ENCODE assay signal across 8 cellular contexts in the genomic region with DNA sequence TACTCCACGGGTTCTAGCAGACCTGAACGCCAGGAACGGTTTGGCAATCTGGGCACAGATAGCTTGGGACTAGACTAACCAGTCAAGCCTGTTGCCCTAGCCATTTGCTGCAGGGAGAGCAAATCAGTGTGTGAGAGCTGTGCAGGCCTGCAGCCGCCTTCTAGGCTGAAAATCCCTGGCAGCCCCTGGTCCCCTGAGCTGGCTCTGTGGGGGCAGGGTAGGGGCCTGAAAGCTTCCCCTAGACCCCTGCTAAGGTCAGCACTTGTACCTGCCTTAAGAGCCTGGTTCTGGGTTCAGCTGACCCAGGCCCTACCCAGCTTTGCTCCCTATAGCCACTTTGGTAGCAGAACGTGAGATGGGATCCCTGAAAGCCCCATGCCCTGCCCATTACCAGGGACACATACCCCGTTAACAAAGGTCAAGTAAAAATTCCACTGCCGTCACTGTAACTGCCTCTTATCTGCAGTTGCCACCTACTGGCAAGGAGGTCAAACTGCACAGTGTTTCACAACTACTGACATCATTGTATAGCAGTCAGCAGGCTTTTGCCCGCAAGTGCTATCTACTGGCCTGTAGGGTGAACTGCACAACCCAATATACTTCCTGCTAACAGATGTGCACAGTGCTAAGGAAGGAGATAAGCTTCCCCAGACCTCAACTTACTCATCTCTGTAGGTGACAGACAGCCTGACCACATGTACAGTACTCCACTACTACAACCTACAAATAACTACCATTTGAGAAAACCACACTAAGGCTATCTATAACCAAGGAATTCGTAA.
DNase-seq lines count a peak whose midpoint lies in the region; ATAC-seq, FAIRE-seq and TF ChIP-seq lines count a peak whose summit lies in the region.

No MANE protein-coding gene starts in this region.

- no peaks in the 10 kb centered on the region for H3K27me3 ChIP-seq in GM12878 (replicated peaks in 1 of 2; ENCODE audit: control insufficient read depth in 2 of 2, insufficient read depth in 2 of 2, low read length in 1 of 2)
- no peaks in the 10 kb centered on the region for H3K27me3 ChIP-seq in lower lobe of right lung (ENCODE audit: low read depth)
- H3K27me3 ChIP-seq in upper lobe of left lung: no peaks in the 10 kb centered on the region

- SMC1A ChIA-PET in GM12878 (lab: Charles Lee; ENCODE audit: uncharacterized antibody, unreplicated experiment): interaction anchor here (0.7 to 3.3 kb wide), 17 partner anchors 9 to 413 kb away, joined by 3 to 17 read pairs (median 4); no protein-coding TSS in a partner anchor

- peaks cover 2% of the 10 kb centered on the region; the same call in 2 of the 3 replicates for H3K9me3 ChIP-seq in GM12878 (replicated peaks; ENCODE audit: control insufficient read depth, insufficient read depth, low read length)
- H3K9me3 ChIP-seq in lower lobe of right lung: no peaks in the 10 kb centered on the region
- H3K9me3 ChIP-seq in upper lobe of left lung: peaks cover 0 to 8% (median 0%) of the 10 kb centered on the region in 4 donors

- no TSS peak for BruUV-seq in GM12878 (replicated peaks; lab: Mats Ljungman, UMichigan)

- in situ Hi-C loops in GM12878 (cut with MboI): no loop called here

- TF ChIP-seq POLR2A in GM12878 (IDR thresholded peaks at IDR 0.05; ENCODE audit: low read depth, low read length): no peak
- TF ChIP-seq POLR2A in upper lobe of left lung (IDR thresholded peaks at IDR 0.05): no peak

- intact Hi-C loops in GM12878 (cut with micrococcal nuclease; ENCODE audit: unreplicated experiment) (loop anchor here (1.0 to 5.0 kb wide), 5 partner anchors 47 to 495 kb away; no protein-coding TSS in a partner anchor), lower lobe of right lung (cut with DNase I) (no loop called here)

- H4K20me1 ChIP-seq in GM12878 (ENCODE audit: control insufficient read depth, insufficient read depth): no peaks in the 10 kb centered on the region

- no peak overlapping the region for H3K27ac ChIP-seq in GM12878 (ENCODE audit: control insufficient read depth, insufficient read depth)
- no peak overlapping the region for H3K27ac ChIP-seq in lower lobe of right lung
- no peak overlapping the region for H3K27ac ChIP-seq in upper lobe of left lung

- H3K79me2 ChIP-seq in GM12878 (ENCODE audit: control insufficient read depth, insufficient read depth, low read length): no peaks in the 10 kb centered on the region

- CTCF ChIA-PET in GM12878 (lab: Yijun Ruan, JAX): interaction anchor here (0.5 to 3.8 kb wide), 42 partner anchors 9 to 622 kb away, joined by 3 to 25 read pairs (median 4); no protein-coding TSS in a partner anchor

- 34% methylated on average over 9 of the region's 9 CpGs for WGBS in GM12878 (ENCODE audit: insufficient coverage, insufficient replicate concordance, low lambda C conversion rate, missing lambda C conversion rate)
- WGBS in upper lobe of left lung, 2 donors: 45 to 66% methylated on average over 7 of the region's 9 CpGs

- DNase-seq in GDM1 (lab: John Stamatoyannopoulos, UW): peak; percentile 40
- peak; percentile 58 for DNase-seq in HT-29 (ENCODE audit: low spot score)
- peak; percentile 32 for DNase-seq in SW480 (ENCODE audit: low spot score)
- DNase-seq in GM12878 (ENCODE audit: low read depth, low spot score): peak; percentile 74
- no peak for DNase-seq in lower lobe of right lung
- DNase-seq in upper lobe of left lung: peak in 1 of 2 donors; percentile 23
- no peak for DNase-seq in NCI-H2196 treated with DMSO at 0.1 percent for 48 hours (lab: John Stamatoyannopoulos, UW; ENCODE audit: unreplicated experiment)

- H3K4me2 ChIP-seq in GM12878 (ENCODE audit: control insufficient read depth, insufficient read depth): no peak overlapping the region

- peak; percentile 72 for TF ChIP-seq RAD21 in GM12878 (IDR thresholded peaks at IDR 0.05; ENCODE audit: insufficient read depth, low read depth, low read length)

- H3K4me3 ChIP-seq in GM12878: 0 out of 2 replicates have a peak overlapping the region, but pooled peaks have one; percentile 19
- no peak overlapping the region for H3K4me3 ChIP-seq in lower lobe of right lung
- no peak overlapping the region for H3K4me3 ChIP-seq in upper lobe of left lung

- peaks cover 2% of the 10 kb centered on the region; the same call in 1 of the 2 replicates for H3K4me1 ChIP-seq in GM12878 (ENCODE audit: control insufficient read depth, insufficient read depth, low read length)
- no peaks in the 10 kb centered on the region for H3K4me1 ChIP-seq in lower lobe of right lung
- H3K4me1 ChIP-seq in upper lobe of left lung: no peaks in the 10 kb centered on the region

- H2AFZ ChIP-seq in GM12878 (ENCODE audit: control insufficient read depth, low read depth, low read length): no peak overlapping the region; the same call in 1 of the 2 replicates

- ATAC-seq in GM21526 (IDR thresholded peaks at IDR 0.05; ENCODE audit: low FRiP score, unreplicated experiment): peak; percentile 99
- peak; percentile 100 for ATAC-seq in GM12878
- peak; percentile 65 to 79 for ATAC-seq in lower lobe of right lung
- peak; percentile 63 to 71 for ATAC-seq in upper lobe of left lung (ENCODE audit: low FRiP score in 2 of 2)

- POLR2A ChIA-PET in GM12878 (lab: Charles Lee): interaction anchor here (0.6 to 1.1 kb wide), 2 partner anchors 35 to 163 kb away, joined by 3 read pairs; no protein-coding TSS in a partner anchor

- H3K36me3 ChIP-seq in GM12878 (ENCODE audit: control insufficient read depth in 2 of 2, insufficient read depth in 2 of 2, low read length in 1 of 2) (no peaks in the 10 kb centered on the region), lower lobe of right lung (no peaks in the 10 kb centered on the region), upper lobe of left lung (no peaks in the 10 kb centered on the region)

- TF ChIP-seq EP300 in GM12878 (IDR thresholded peaks at IDR 0.05; ENCODE audit: borderline replicate concordance in 1 of 2, control insufficient read depth in 1 of 2, low read depth in 2 of 2, low read length in 2 of 2): no peak
- no peak for TF ChIP-seq EP300 in upper lobe of left lung (IDR thresholded peaks at IDR 0.05)

- TF ChIP-seq CTCF in GM12878 (IDR thresholded peaks at IDR 0.05 in 2 of 3, conservative IDR thresholded peaks at IDR 0.05 in 1 of 3; ENCODE audit: control insufficient read depth in 2 of 3, extremely low read depth in 1 of 3, insufficient read depth in 1 of 3, low read depth in 3 of 3, low read length in 3 of 3) (peak; percentile 62 to 98 (median 81)), lower lobe of right lung (IDR thresholded peaks at IDR 0.05) (peak; percentile 39), upper lobe of left lung (IDR thresholded peaks at IDR 0.05) (peak in 5 of 6 experiments; percentile 20 to 64 (median 54))

- peak; percentile 96 for FAIRE-seq in GM12878 (lab: Jason Lieb, UNC)

- H3K9ac ChIP-seq in GM12878 (ENCODE audit: control insufficient read depth, insufficient read depth, low read length): no peak overlapping the region

- RAD21 ChIA-PET in GM12878 (lab: Charles Lee; ENCODE audit: unreplicated experiment): interaction anchor here (0.6 to 3.1 kb wide), 9 partner anchors 10 to 512 kb away, joined by 3 to 14 read pairs (median 3); no protein-coding TSS in a partner anchor

TF ChIP-seq in GM12878, 131 proteins besides CTCF, POLR2A, EP300 and RAD21 (continues in another document):
- TF ChIP-seq MTA3 (IDR thresholded peaks at IDR 0.05; ENCODE audit: borderline replicate concordance, low read length) (peak; percentile 57; the same call in 1 of the 2 replicates), CREM (IDR thresholded peaks at IDR 0.05; ENCODE audit: low read depth) (no peak), ZBED1 (IDR thresholded peaks at IDR 0.05; ENCODE audit: borderline replicate concordance) (no peak), MEF2A (IDR thresholded peaks at IDR 0.05; ENCODE audit: insufficient read depth, low read depth, low read length) (no peak), YBX1 (IDR thresholded peaks at IDR 0.05) (no peak), BHLHE40 (IDR thresholded peaks at IDR 0.05; ENCODE audit: borderline replicate concordance in 1 of 2, low read depth in 2 of 2, low read length in 1 of 2) (0 out of 4 replicates have a peak, but pooled peaks of 1 of the 2 experiments have one; percentile 2), IKZF1 (conservative IDR thresholded peaks at IDR 0.05) (peak; percentile 30; the same call in 1 of the 2 replicates), DPF2 (IDR thresholded peaks at IDR 0.05) (no peak), MYB (IDR thresholded peaks at IDR 0.05; ENCODE audit: borderline replicate concordance, low read depth, low read length) (no peak), FOXK2 (IDR thresholded peaks at IDR 0.05) (no peak)
- TF ChIP-seq, protein P1, sequence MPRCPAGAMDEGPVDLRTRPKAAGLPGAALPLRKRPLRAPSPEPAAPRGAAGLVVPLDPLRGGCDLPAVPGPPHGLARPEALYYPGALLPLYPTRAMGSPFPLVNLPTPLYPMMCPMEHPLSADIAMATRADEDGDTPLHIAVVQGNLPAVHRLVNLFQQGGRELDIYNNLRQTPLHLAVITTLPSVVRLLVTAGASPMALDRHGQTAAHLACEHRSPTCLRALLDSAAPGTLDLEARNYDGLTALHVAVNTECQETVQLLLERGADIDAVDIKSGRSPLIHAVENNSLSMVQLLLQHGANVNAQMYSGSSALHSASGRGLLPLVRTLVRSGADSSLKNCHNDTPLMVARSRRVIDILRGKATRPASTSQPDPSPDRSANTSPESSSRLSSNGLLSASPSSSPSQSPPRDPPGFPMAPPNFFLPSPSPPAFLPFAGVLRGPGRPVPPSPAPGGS (IDR thresholded peaks at IDR 0.05; ENCODE audit: borderline replicate concordance, insufficient read depth, low read depth, low read length, poor library complexity, severe bottlenecking): no peak
- TF ChIP-seq, protein P2, sequence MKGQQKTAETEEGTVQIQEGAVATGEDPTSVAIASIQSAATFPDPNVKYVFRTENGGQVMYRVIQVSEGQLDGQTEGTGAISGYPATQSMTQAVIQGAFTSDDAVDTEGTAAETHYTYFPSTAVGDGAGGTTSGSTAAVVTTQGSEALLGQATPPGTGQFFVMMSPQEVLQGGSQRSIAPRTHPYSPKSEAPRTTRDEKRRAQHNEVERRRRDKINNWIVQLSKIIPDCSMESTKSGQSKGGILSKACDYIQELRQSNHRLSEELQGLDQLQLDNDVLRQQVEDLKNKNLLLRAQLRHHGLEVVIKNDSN (IDR thresholded peaks at IDR 0.05; ENCODE audit: borderline replicate concordance, extremely low read length, insufficient read depth, low read depth, low read length): no peak
- TF ChIP-seq, protein P3, sequence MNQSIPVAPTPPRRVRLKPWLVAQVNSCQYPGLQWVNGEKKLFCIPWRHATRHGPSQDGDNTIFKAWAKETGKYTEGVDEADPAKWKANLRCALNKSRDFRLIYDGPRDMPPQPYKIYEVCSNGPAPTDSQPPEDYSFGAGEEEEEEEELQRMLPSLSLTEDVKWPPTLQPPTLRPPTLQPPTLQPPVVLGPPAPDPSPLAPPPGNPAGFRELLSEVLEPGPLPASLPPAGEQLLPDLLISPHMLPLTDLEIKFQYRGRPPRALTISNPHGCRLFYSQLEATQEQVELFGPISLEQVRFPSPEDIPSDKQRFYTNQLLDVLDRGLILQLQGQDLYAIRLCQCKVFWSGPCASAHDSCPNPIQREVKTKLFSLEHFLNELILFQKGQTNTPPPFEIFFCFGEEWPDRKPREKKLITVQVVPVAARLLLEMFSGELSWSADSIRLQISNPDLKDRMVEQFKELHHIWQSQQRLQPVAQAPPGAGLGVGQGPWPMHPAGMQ (IDR thresholded peaks at IDR 0.05; ENCODE audit: borderline replicate concordance): no peak

Comparison
In these comparisons a context has a peak if more than half of its experiments do, and no peak if none do; other contexts are left out.
1. DNase-seq: peak in GDM1 (single experiment), HT-29 (single experiment), SW480 (single experiment) and GM12878 (single experiment); none in lower lobe of right lung (single experiment) and NCI-H2196 treated with DMSO at 0.1 percent for 48 hours (single experiment).
2. Peak in every context shown above with its lines, with median percentiles within 50 percentile points of each other: ATAC-seq and CTCF ChIP-seq.